Comparison of ENCODE assay signal across 29 cellular contexts in genomic region chr1:236107121-236107907, GRCh38.
"Had no signal": no experiment of that assay in that cellular context is flagged by ENCODE, and none has a peak within 500 bp of the region (broad histone marks: within the 10 kb centered on the region; RNA-seq: fewer than 3 reads in every experiment).

No MANE protein-coding gene starts in this region.

- H3K4me1 ChIP-seq: adrenal gland, ascending aorta, left lung, lower lobe of right lung, parathyroid adenoma, psoas muscle, thyroid gland, upper lobe of left lung had no signal

- H3K27me3 ChIP-seq: ascending aorta, heart right ventricle, thyroid gland, upper lobe of left lung had no signal

- H3K27me3 Mint-ChIP-seq: activated naive CD8-positive, alpha-beta T cell treated with anti-CD3 and anti-CD28 coated beads for 36 hours; effector memory CD8-positive, alpha-beta T cell; stimulated activated memory B cell treated with anti-CD40 and anti-IgM and Interleukin-4, amounts not matched to agents 10 μg/mL and 1 μg/mL and 100 μg/mL, for 72 hours; stimulated activated naive CD8-positive, alpha-beta T cell treated with anti-CD3 and anti-CD28 coated beads, Interleukin-15, amount 100 ng/mL, for 72 hours had no signal

- ATAC-seq: effector memory CD8-positive, alpha-beta T cell; esophagus mucosa; heart right ventricle; left lung; lower lobe of right lung; naive thymus-derived CD8-positive, alpha-beta T cell; psoas muscle; stimulated activated memory B cell treated with anti-CD40 and anti-IgM and Interleukin-4, amounts not matched to agents 10 μg/mL and 1 μg/mL and 100 μg/mL, for 72 hours; stimulated activated naive CD8-positive, alpha-beta T cell treated with anti-CD3 and anti-CD28 coated beads, Interleukin-15, amount 100 ng/mL, for 72 hours had no signal

- H3K4me3 ChIP-seq: adrenal gland, ascending aorta, heart right ventricle, left lung, lower lobe of right lung, psoas muscle, smooth muscle cell, thyroid gland, upper lobe of left lung had no signal

- H3K4me3 Mint-ChIP-seq: activated naive CD4-positive, alpha-beta T cell treated with anti-CD3 and anti-CD28 coated beads for 36 hours; activated naive CD8-positive, alpha-beta T cell treated with anti-CD3 and anti-CD28 coated beads for 36 hours; activated T-helper 1 cell treated with anti-CD3 and anti-CD28 coated beads, Interleukin-12 subunit alpha, Interleukin-12 subunit beta, Interleukin-2, Interleukin-4 antibody, amounts not matched to agents 30 ng/mL and 10 ng/mL and 1 ng/mL, durations not matched to agents 14 hours and 24 hours and 36 hours; brain; effector memory CD8-positive, alpha-beta T cell; naive thymus-derived CD8-positive, alpha-beta T cell; neural crest cell; stimulated activated memory B cell treated with anti-CD40 and anti-IgM and Interleukin-4, amounts not matched to agents 10 μg/mL and 1 μg/mL and 100 μg/mL, for 72 hours; stimulated activated naive CD8-positive, alpha-beta T cell treated with anti-CD3 and anti-CD28 coated beads, Interleukin-15, amount 100 ng/mL, for 72 hours had no signal

- H3K27ac ChIP-seq: adrenal gland, ascending aorta, heart right ventricle, left lung, lower lobe of right lung, parathyroid adenoma, psoas muscle, thyroid gland, upper lobe of left lung had no signal

- H3K27ac Mint-ChIP-seq: activated naive CD4-positive, alpha-beta T cell treated with anti-CD3 and anti-CD28 coated beads for 36 hours; activated naive CD8-positive, alpha-beta T cell treated with anti-CD3 and anti-CD28 coated beads for 36 hours; activated T-helper 1 cell treated with anti-CD3 and anti-CD28 coated beads, Interleukin-12 subunit alpha, Interleukin-12 subunit beta, Interleukin-2, Interleukin-4 antibody, amounts not matched to agents 30 ng/mL and 10 ng/mL and 1 ng/mL, durations not matched to agents 14 hours and 24 hours and 36 hours; brain; effector memory CD8-positive, alpha-beta T cell; stimulated activated memory B cell treated with anti-CD40 and anti-IgM and Interleukin-4, amounts not matched to agents 10 μg/mL and 1 μg/mL and 100 μg/mL, for 72 hours; stimulated activated naive CD8-positive, alpha-beta T cell treated with anti-CD3 and anti-CD28 coated beads, Interleukin-15, amount 100 ng/mL, for 72 hours had no signal

- H3K36me3 ChIP-seq: adrenal gland, ascending aorta, heart right ventricle, left lung, lower lobe of right lung, thyroid gland, upper lobe of left lung had no signal

- H3K4me1 Mint-ChIP-seq: stimulated activated memory B cell treated with anti-CD40 and anti-IgM and Interleukin-4, amounts not matched to agents 10 μg/mL and 1 μg/mL and 100 μg/mL, for 72 hours had no signal

- H3K9me3 Mint-ChIP-seq: activated naive CD4-positive, alpha-beta T cell treated with anti-CD3 and anti-CD28 coated beads for 36 hours; activated naive CD8-positive, alpha-beta T cell treated with anti-CD3 and anti-CD28 coated beads for 36 hours; activated T-helper 1 cell treated with anti-CD3 and anti-CD28 coated beads, Interleukin-12 subunit alpha, Interleukin-12 subunit beta, Interleukin-2, Interleukin-4 antibody, amounts not matched to agents 30 ng/mL and 10 ng/mL and 1 ng/mL, durations not matched to agents 14 hours and 24 hours and 36 hours; effector memory CD8-positive, alpha-beta T cell; naive thymus-derived CD8-positive, alpha-beta T cell; neural crest cell; stimulated activated memory B cell treated with anti-CD40 and anti-IgM and Interleukin-4, amounts not matched to agents 10 μg/mL and 1 μg/mL and 100 μg/mL, for 72 hours; stimulated activated naive CD8-positive, alpha-beta T cell treated with anti-CD3 and anti-CD28 coated beads, Interleukin-15, amount 100 ng/mL, for 72 hours had no signal

- DNase-seq: activated CD4-positive, alpha-beta T cell treated with anti-CD3 and anti-CD28 coated beads for 4 hours; activated CD4-positive, alpha-beta T cell treated with anti-CD3 and anti-CD28 coated beads, Interleukin-2, amount 50 U/mL, for 4 hours; activated effector memory CD4-positive, alpha-beta T cell treated with anti-CD3 and anti-CD28 coated beads, Interleukin-2, amount 50 U/mL, for 16 hours; activated naive CD4-positive, alpha-beta T cell treated with anti-CD3 and anti-CD28 coated beads for 36 hours; activated naive CD8-positive, alpha-beta T cell treated with anti-CD3 and anti-CD28 coated beads for 36 hours; adrenal gland; cortex of kidney; effector memory CD8-positive, alpha-beta T cell; heart right ventricle; left lung; lower lobe of right lung; mesenchymal stem cell; naive thymus-derived CD8-positive, alpha-beta T cell; occipital lobe; psoas muscle; stimulated activated CD4-positive, alpha-beta T cell treated with anti-CD3 and anti-CD28 coated beads, Interleukin-1b, Interleukin-23, amount 100 ng/mL, for 48 hours; stimulated activated CD4-positive, alpha-beta T cell treated with anti-CD3 and anti-CD28 coated beads, Interleukin-4, amount 100 ng/mL, for 4 hours; stimulated activated CD8-positive, alpha-beta memory T cell treated with anti-CD3 and anti-CD28 coated beads, Interleukin-4, amount 100 ng/mL, for 48 hours; stimulated activated naive CD8-positive, alpha-beta T cell treated with anti-CD3 and anti-CD28 coated beads, Interleukin-15, amount 100 ng/mL, for 72 hours; thyroid gland; upper lobe of left lung had no signal

- H3K36me3 Mint-ChIP-seq: activated naive CD8-positive, alpha-beta T cell treated with anti-CD3 and anti-CD28 coated beads for 36 hours; brain; naive thymus-derived CD8-positive, alpha-beta T cell; stimulated activated memory B cell treated with anti-CD40 and anti-IgM and Interleukin-4, amounts not matched to agents 10 μg/mL and 1 μg/mL and 100 μg/mL, for 72 hours had no signal

- H3K9me3 ChIP-seq: adrenal gland, ascending aorta, heart right ventricle, left lung, lower lobe of right lung, psoas muscle, thyroid gland, upper lobe of left lung had no signal
